In the genomic region with DNA sequence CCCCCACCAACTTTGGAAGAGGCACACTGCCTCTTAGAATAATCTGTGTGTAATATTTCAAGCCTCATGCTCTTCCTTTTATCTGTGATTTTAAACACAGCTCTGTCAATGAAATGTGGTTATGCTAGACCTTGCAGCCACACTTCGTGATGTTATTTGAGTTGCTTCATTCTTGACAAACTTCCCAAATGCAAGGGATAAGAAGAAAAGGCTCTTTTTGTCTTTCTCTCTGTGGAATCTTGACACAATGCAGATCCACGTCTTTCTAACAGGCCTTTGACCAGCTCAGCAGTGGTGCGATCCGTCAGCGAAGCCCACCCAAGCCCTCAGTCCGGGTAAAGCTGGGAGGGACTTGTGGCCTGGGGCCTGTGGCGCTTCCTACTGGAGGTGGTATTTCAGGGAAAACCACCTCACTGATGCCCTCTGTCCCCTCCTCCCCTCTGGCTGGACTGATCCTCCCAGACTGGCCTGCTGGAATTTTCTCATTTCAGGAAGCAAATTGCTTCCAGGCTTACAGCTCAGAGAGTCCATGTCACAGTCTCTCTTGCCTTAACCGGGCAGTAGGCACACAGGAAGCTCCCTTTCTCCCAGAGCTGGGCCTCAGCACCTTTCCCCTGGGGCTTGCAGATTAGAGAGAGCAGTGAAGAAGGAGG, we compare ENCODE assay signal across 33 cellular contexts. TPM values are rescaled to one million over a fixed set of nuclear protein-coding genes. Genes with fewer than 3 reads are reported as not detected.
DNase-seq lines count a peak whose midpoint lies in the region; ATAC-seq, FAIRE-seq and TF ChIP-seq lines count a peak whose summit lies in the region.
"Had no signal": no experiment of that assay in that cellular context is flagged by ENCODE, and none has a peak within 500 bp of the region (broad histone marks: within the 10 kb centered on the region; RNA-seq: fewer than 3 reads in every experiment).

No MANE protein-coding gene starts in this region.

- no peak for TF ChIP-seq RAD21 in H1 (IDR thresholded peaks at IDR 0.05 in 1 of 2, conservative IDR thresholded peaks at IDR 0.05 in 1 of 2; ENCODE audit: low read depth in 2 of 2, low read length in 2 of 2)

- no peak overlapping the region for H4K91ac ChIP-seq in H1 (replicated peaks; ENCODE audit: insufficient read length, low read length)

- H3K36me3 Mint-ChIP-seq in neural progenitor cell = no peaks in the 10 kb centered on the region
- H3K36me3 Mint-ChIP-seq in type B pancreatic cell = no peaks in the 10 kb centered on the region
- H3K36me3 Mint-ChIP-seq: CD8-positive, alpha-beta T cell; natural killer cell treated with Interleukin-12 subunit alpha and Interleukin-12 subunit beta and Interleukin-15 and Interleukin-18, amount 100 ng/mL, for 72 hours; stimulated activated naive B cell treated with anti-CD40 and anti-IgM and Interleukin-4, amounts not matched to agents 10 μg/mL and 1 μg/mL and 100 μg/mL, for 72 hours had no signal

- no peak for TF ChIP-seq CTCF in H1 (IDR thresholded peaks at IDR 0.05; ENCODE audit: control extremely low read depth in 1 of 3, insufficient read depth in 1 of 3, low read depth in 1 of 3, low read length in 3 of 3)
- no peak for TF ChIP-seq CTCF in neural progenitor cell (IDR thresholded peaks at IDR 0.05)
- no peak for TF ChIP-seq CTCF in type B pancreatic cell (conservative IDR thresholded peaks at IDR 0.05)

- H3K9me3 Mint-ChIP-seq in neural progenitor cell = no peaks in the 10 kb centered on the region
- H3K9me3 Mint-ChIP-seq in type B pancreatic cell = no peaks in the 10 kb centered on the region
- H3K9me3 Mint-ChIP-seq: activated CD4-positive, alpha-beta T cell treated with anti-CD3 and anti-CD28 coated beads, Interleukin-2, amount 10 ng/mL, durations not matched to agents 7 days and 5 days; activated T-cell treated with anti-CD3 and anti-CD28 coated beads, Interleukin-2, amount 50 U/mL, for 24 hours; CD8-positive, alpha-beta T cell; natural killer cell treated with Interleukin-12 subunit alpha and Interleukin-12 subunit beta and Interleukin-15 and Interleukin-18, amount 100 ng/mL, for 72 hours; stimulated activated naive B cell treated with anti-CD40 and anti-IgM and Interleukin-4, amounts not matched to agents 10 μg/mL and 1 μg/mL and 100 μg/mL, for 72 hours had no signal

- H3K9ac ChIP-seq in H1 (replicated peaks in 1 of 4; ENCODE audit: extremely low read depth in 1 of 4, low read depth in 3 of 4, low read length in 3 of 4) = no peak overlapping the region
- H3K9ac ChIP-seq in neural progenitor cell = no peak overlapping the region
- H3K9ac ChIP-seq: parathyroid adenoma had no signal

- H2BK5ac ChIP-seq in H1 (ENCODE audit: low read depth, low read length) = no peak overlapping the region

- H3K18ac ChIP-seq in H1 (ENCODE audit: extremely low read depth, low read length) = no peak overlapping the region

- 84% methylated on average over 8 of the region's 8 CpGs; no CpG with 5 or more reads in 1 of the 2 experiments for WGBS in H1 (ENCODE audit: extremely low coverage in 1 of 2, insufficient coverage in 1 of 2, insufficient read length in 1 of 2, insufficient replicate concordance in 2 of 2, low coverage in 1 of 2, low lambda C conversion rate in 2 of 2, missing lambda C conversion rate in 1 of 2), 2 experiments

- peaks cover 0 to 2% (median 0%) of the 10 kb centered on the region in 4 experiments; a peak in 1 of 7 replicates for H3K4me1 ChIP-seq in H1 (replicated peaks in 1 of 4; ENCODE audit: control insufficient read depth in 3 of 4, insufficient read depth in 4 of 4, low read length in 3 of 4)
- H3K4me1 ChIP-seq in neural progenitor cell = peaks cover 12% of the 10 kb centered on the region
- H3K4me1 ChIP-seq: parathyroid adenoma, suprapubic skin, vagina had no signal

- no peak overlapping the region for H2AK5ac ChIP-seq in H1 (ENCODE audit: low read depth, low read length)

- H3K36me3 ChIP-seq in H1 (ENCODE audit: control insufficient read depth in 2 of 4, insufficient read depth in 4 of 4, low read length in 3 of 4) (no peaks in the 10 kb centered on the region; a peak in 1 of 8 replicates), neural progenitor cell (no peaks in the 10 kb centered on the region)
- H3K36me3 ChIP-seq: brain microvascular endothelial cell, suprapubic skin, vagina had no signal

- H3K79me2 ChIP-seq in H1 (ENCODE audit: control insufficient read depth in 1 of 2, insufficient read depth in 2 of 2, low read length in 2 of 2) (no peaks in the 10 kb centered on the region), neural progenitor cell (ENCODE audit: low read depth) (no peaks in the 10 kb centered on the region)
- H3K79me2 ChIP-seq: parathyroid adenoma had no signal

- peak overlapping the region; percentile 62; the same call in 1 of the 2 replicates for H2AFZ ChIP-seq in H1 (ENCODE audit: low read length)
- H2AFZ ChIP-seq in neural progenitor cell (replicated peaks) = peak overlapping the region; percentile 91
- H2AFZ ChIP-seq: parathyroid adenoma, PC-9 had no signal

- H3K27me3 Mint-ChIP-seq in neural progenitor cell (ENCODE audit: insufficient read depth, low read depth) (no peaks in the 10 kb centered on the region), type B pancreatic cell (no peaks in the 10 kb centered on the region)
- H3K27me3 Mint-ChIP-seq: activated CD4-positive, alpha-beta T cell treated with anti-CD3 and anti-CD28 coated beads, Interleukin-2, amount 10 ng/mL, durations not matched to agents 7 days and 5 days; activated T-cell treated with anti-CD3 and anti-CD28 coated beads, Interleukin-2, amount 50 U/mL, for 24 hours had no signal

- H3K14ac ChIP-seq in H1 (ENCODE audit: insufficient read length) = no peak overlapping the region

- H3K23me2 ChIP-seq in H1 (ENCODE audit: low read depth, low read length) = peaks cover 2% of the 10 kb centered on the region; the same call in 1 of the 2 replicates

- 0 out of 2 replicates have a peak overlapping the region, but pooled peaks have one; percentile 14 for H4K8ac ChIP-seq in H1 (ENCODE audit: extremely low read depth, insufficient read depth, low read length)

- no peak overlapping the region for H2BK20ac ChIP-seq in H1 (ENCODE audit: low read length)

- CTCF ChIA-PET in H1 (lab: Charles Lee; ENCODE audit: partially characterized antibody) = interaction anchor here (0.6 to 1.5 kb wide), 5 partner anchors 9 to 595 kb away, joined by 3 to 7 read pairs (median 3); no protein-coding TSS in a partner anchor

- H3K4me3 ChIP-seq in H1 (ENCODE audit: extremely low read depth in 1 of 4, insufficient read depth in 2 of 4, low read depth in 3 of 4, low read length in 4 of 4) = no peak overlapping the region
- no peak overlapping the region for H3K4me3 ChIP-seq in neural progenitor cell
- H3K4me3 ChIP-seq: dorsolateral prefrontal cortex, PC-9, suprapubic skin, vagina had no signal

- H3K4me2 ChIP-seq in H1 (ENCODE audit: insufficient read depth in 1 of 2, low read depth in 2 of 2, low read length in 2 of 2) = no peak overlapping the region
- H3K4me2 ChIP-seq in neural progenitor cell = no peak overlapping the region
- H3K4me2 ChIP-seq: PC-9 had no signal

- H3K27me3 ChIP-seq in H1 (replicated peaks in 1 of 4; ENCODE audit: control insufficient read depth in 3 of 4, extremely low read depth in 1 of 4, insufficient read depth in 3 of 4, low read length in 3 of 4) (no peaks in the 10 kb centered on the region), neural progenitor cell (no peaks in the 10 kb centered on the region)
- H3K27me3 ChIP-seq: brain microvascular endothelial cell, dorsolateral prefrontal cortex, suprapubic skin, vagina had no signal

- H3K9me3 ChIP-seq in H1 (ENCODE audit: insufficient read depth in 2 of 2, low read depth in 1 of 2, low read length in 1 of 2) (no peaks in the 10 kb centered on the region), neural progenitor cell (ENCODE audit: low read depth) (no peaks in the 10 kb centered on the region)
- H3K9me3 ChIP-seq: suprapubic skin, vagina had no signal

- H3F3A ChIP-seq in neural progenitor cell (ENCODE audit: low read depth) = peaks cover 4% of the 10 kb centered on the region

- POLR2A ChIA-PET in H1 (lab: Charles Lee; ENCODE audit: partially characterized antibody) = no interaction called here

- H3K27ac Mint-ChIP-seq in neural progenitor cell (no peak overlapping the region), type B pancreatic cell (peak overlapping the region; percentile 35)
- H3K27ac Mint-ChIP-seq: activated CD4-positive, alpha-beta T cell treated with anti-CD3 and anti-CD28 coated beads, Interleukin-2, amount 10 ng/mL, durations not matched to agents 7 days and 5 days; activated T-cell treated with anti-CD3 and anti-CD28 coated beads, Interleukin-2, amount 50 U/mL, for 24 hours; CD8-positive, alpha-beta T cell; natural killer cell treated with Interleukin-12 subunit alpha and Interleukin-12 subunit beta and Interleukin-15 and Interleukin-18, amount 100 ng/mL, for 72 hours; stimulated activated naive B cell treated with anti-CD40 and anti-IgM and Interleukin-4, amounts not matched to agents 10 μg/mL and 1 μg/mL and 100 μg/mL, for 72 hours had no signal

- DNase-seq in DMS53 (lab: John Stamatoyannopoulos, UW) (peak; percentile 9), DMS53 treated with DMSO at 0.1 percent for 48 hours (lab: John Stamatoyannopoulos, UW; ENCODE audit: unreplicated experiment) (no peak), H1 (ENCODE audit: low read depth in 1 of 2, low spot score in 2 of 2) (peak in 1 of 2 experiments; percentile 31), neural progenitor cell (ENCODE audit: low spot score) (peak; percentile 50), type B pancreatic cell (ENCODE audit: extremely low spot score, unreplicated experiment) (no peak), NCI-H1092 (lab: John Stamatoyannopoulos, UW) (no peak)
- DNase-seq: activated CD4-positive, alpha-beta T cell treated with anti-CD3 and anti-CD28 coated beads, Interleukin-2, amount 10 ng/mL, durations not matched to agents 7 days and 5 days; activated T-cell treated with anti-CD3 and anti-CD28 coated beads, Interleukin-2, amount 50 U/mL, for 24 hours; brain microvascular endothelial cell; CD8-positive, alpha-beta T cell; dorsolateral prefrontal cortex; Kasumi-1; left ventricle myocardium superior; midbrain; NCI-H1694 treated with DMSO at 0.1 percent for 48 hours; NCI-H2171 treated with DMSO at 0.1 percent for 48 hours; NCI-H524 treated with DMSO at 0.1 percent for 48 hours; NK-92 treated with Interleukin-12 subunit alpha and Interleukin-12 subunit beta, amount 100 ng/mL, for 24 hours; PC-9; right cardiac atrium; Right ventricle myocardium superior; stimulated activated CD4-positive, alpha-beta T cell treated with anti-CD3 and anti-CD28 coated beads, Interleukin-4, amount 100 ng/mL, for 4 hours; stimulated activated naive B cell treated with anti-CD40 and anti-IgM and Interleukin-4, amounts not matched to agents 10 μg/mL and 1 μg/mL and 100 μg/mL, for 72 hours had no signal

- TF ChIP-seq POLR2A in H1 (IDR thresholded peaks at IDR 0.05; ENCODE audit: control extremely low read depth in 1 of 2, low read depth in 2 of 2, low read length in 2 of 2) = no peak

- no peak overlapping the region for H4K5ac ChIP-seq in H1 (ENCODE audit: insufficient read length, low read depth, low read length)

- no peak for TF ChIP-seq EP300 in H1 (IDR thresholded peaks at IDR 0.05; ENCODE audit: borderline replicate concordance in 1 of 2, low read depth in 2 of 2, low read length in 2 of 2)

- peaks cover 3% of the 10 kb centered on the region for H3K4me1 Mint-ChIP-seq in neural progenitor cell
- H3K4me1 Mint-ChIP-seq in type B pancreatic cell (ENCODE audit: unreplicated experiment) = peaks cover 14% of the 10 kb centered on the region
- H3K4me1 Mint-ChIP-seq: activated CD4-positive, alpha-beta T cell treated with anti-CD3 and anti-CD28 coated beads, Interleukin-2, amount 10 ng/mL, durations not matched to agents 7 days and 5 days; stimulated activated naive B cell treated with anti-CD40 and anti-IgM and Interleukin-4, amounts not matched to agents 10 μg/mL and 1 μg/mL and 100 μg/mL, for 72 hours had no signal

- no peak overlapping the region for H2BK15ac ChIP-seq in H1 (ENCODE audit: low read length)

- H4K20me1 ChIP-seq in H1 (replicated peaks in 1 of 2; ENCODE audit: control insufficient read depth in 1 of 2, insufficient read depth in 2 of 2, low read length in 2 of 2) (no peaks in the 10 kb centered on the region), neural progenitor cell (ENCODE audit: low read depth) (no peaks in the 10 kb centered on the region)

- H3K4me3 Mint-ChIP-seq in neural progenitor cell (no peak overlapping the region), type B pancreatic cell (no peak overlapping the region)
- H3K4me3 Mint-ChIP-seq: activated CD4-positive, alpha-beta T cell treated with anti-CD3 and anti-CD28 coated beads, Interleukin-2, amount 10 ng/mL, durations not matched to agents 7 days and 5 days; activated T-cell treated with anti-CD3 and anti-CD28 coated beads, Interleukin-2, amount 50 U/mL, for 24 hours; CD8-positive, alpha-beta T cell; natural killer cell treated with Interleukin-12 subunit alpha and Interleukin-12 subunit beta and Interleukin-15 and Interleukin-18, amount 100 ng/mL, for 72 hours; stimulated activated naive B cell treated with anti-CD40 and anti-IgM and Interleukin-4, amounts not matched to agents 10 μg/mL and 1 μg/mL and 100 μg/mL, for 72 hours had no signal

- H2BK120ac ChIP-seq in H1 (replicated peaks; ENCODE audit: low read depth, low read length) = no peak overlapping the region

- H3K56ac ChIP-seq in H1 (replicated peaks; ENCODE audit: insufficient read length, low read depth, low read length) = no peak overlapping the region

- no peak for FAIRE-seq in H1 (lab: Jason Lieb, UNC)
- FAIRE-seq: keratinocyte had no signal

- H2BK12ac ChIP-seq in H1 (ENCODE audit: low read depth, low read length) = no peak overlapping the region

- H3K23ac ChIP-seq in H1 (ENCODE audit: insufficient read length) = no peak overlapping the region

- no peak overlapping the region for H3K27ac ChIP-seq in H1 (ENCODE audit: low read depth, low read length)
- no peak overlapping the region for H3K27ac ChIP-seq in neural progenitor cell
- H3K27ac ChIP-seq: 22Rv1, brain microvascular endothelial cell, dorsolateral prefrontal cortex, parathyroid adenoma, PC-9, suprapubic skin, vagina, VCaP had no signal

- H3K4ac ChIP-seq in H1 (replicated peaks; ENCODE audit: insufficient read length, low read depth, low read length) = no peak overlapping the region

- H3K79me1 ChIP-seq in H1 (ENCODE audit: low read depth, low read length) = no peaks in the 10 kb centered on the region

- no peak for ATAC-seq in HG02870 (IDR thresholded peaks at IDR 0.05; ENCODE audit: unreplicated experiment)
- no peak for ATAC-seq in activated CD4-positive, CD25-positive, alpha-beta regulatory T cell treated with anti-CD3 and anti-CD28 coated beads, Interleukin-2, amount 50 U/mL, for 24 hours
- ATAC-seq: CD8-positive, alpha-beta T cell; left ventricle myocardium superior; natural killer cell treated with Interleukin-12 subunit alpha and Interleukin-12 subunit beta and Interleukin-15 and Interleukin-18, amount 100 ng/mL, for 72 hours; stimulated activated naive B cell treated with anti-CD40 and anti-IgM and Interleukin-4, amounts not matched to agents 10 μg/mL and 1 μg/mL and 100 μg/mL, for 72 hours had no signal

RNA-seq across cellular contexts. Expression of gene CCKAR, which starts 19.5 kb away (rescaled TPM):
- total RNA-seq in H1 (2021; fragmentation: NEBNext Ultra II Directional; extraction: Animal tissue kit (Norgen Biotek cat#: 25700)) = not detected in 2 replicates
- polyA plus RNA-seq in H1 (2011; rRNA removed) = not detected in 2 replicates
- not detected for polyA plus RNA-seq in H1 (2011; cell fraction: cytosol; rRNA removed)
- polyA plus RNA-seq in H1 (2011; cell fraction: nucleus; rRNA removed) = not detected
- not detected in 4 replicates for polyA plus RNA-seq in H1 (2012, experiment 1 of 2)
- polyA plus RNA-seq in H1 (2012, experiment 2 of 2) = not detected
- polyA plus RNA-seq in H1 (2013, experiment 1 of 2) = not detected
- polyA plus RNA-seq in H1 (2013, experiment 2 of 2) = not detected
- polyA minus RNA-seq in H1 (2011; rRNA and poly(A)+ RNA removed) = not detected in 2 replicates
- polyA minus RNA-seq in H1 (2011; cell fraction: cytosol; rRNA and poly(A)+ RNA removed) = not detected
- not detected for polyA minus RNA-seq in H1 (2011; cell fraction: nucleus; rRNA and poly(A)+ RNA removed)
- total RNA-seq in neural progenitor cell (ENCODE audit: low replicate concordance) = not detected in 2 replicates
- 4.3 and 13.7 TPM in 2 replicates for total RNA-seq in type B pancreatic cell (ENCODE audit: low replicate concordance)
- total RNA-seq: activated CD4-positive, alpha-beta T cell treated with anti-CD3 and anti-CD28 coated beads, Interleukin-2, amount 10 ng/mL, durations not matched to agents 7 days and 5 days; CD8-positive, alpha-beta T cell; cerebellum; left ventricle myocardium superior; natural killer cell treated with Interleukin-12 subunit alpha and Interleukin-12 subunit beta and Interleukin-15 and Interleukin-18, amount 100 ng/mL, for 72 hours; PC-9; Right ventricle myocardium superior; suprapubic skin had no signal
- polyA plus RNA-seq: keratinocyte, right cardiac atrium had no signal

Comparison
In these comparisons a context has a peak if more than half of its experiments do, and no peak if none do; other contexts are left out.
1. DNase-seq: peak in DMS53 (single experiment) and neural progenitor cell (single experiment); none in DMS53 treated with DMSO at 0.1 percent for 48 hours (single experiment), type B pancreatic cell (single experiment) and NCI-H1092 (single experiment).